Comparison of ENCODE assay signal across 11 cellular contexts in genomic region chr6:11771473-11772048, GRCh38. TPM values are rescaled to one million over a fixed set of nuclear protein-coding genes. Genes with fewer than 3 reads are reported as not detected.
DNase-seq lines count a peak whose midpoint lies in the region; ATAC-seq and TF ChIP-seq lines count a peak whose summit lies in the region.
"Had no signal": no experiment of that assay in that cellular context is flagged by ENCODE, and none has a peak within 500 bp of the region (broad histone marks: within the 10 kb centered on the region; RNA-seq: fewer than 3 reads in every experiment).

No MANE protein-coding gene starts in this region.

- H3K27ac ChIP-seq in left ventricle myocardium inferior (replicated peaks) (peak overlapping the region; percentile 79), vagina (peak overlapping the region; percentile 95)

- ATAC-seq in left cardiac atrium = no peak
- ATAC-seq in GM19328 (IDR thresholded peaks at IDR 0.05; ENCODE audit: unreplicated experiment) = no peak

- no peaks in the 10 kb centered on the region for H3K36me3 ChIP-seq in left ventricle myocardium inferior
- no peaks in the 10 kb centered on the region for H3K36me3 ChIP-seq in mucosa of stomach (ENCODE audit: control insufficient read depth, insufficient read depth, low read length)
- no peaks in the 10 kb centered on the region for H3K36me3 ChIP-seq in vagina

- H3K27me3 ChIP-seq in left ventricle myocardium inferior (ENCODE audit: low read depth) (peaks cover 5% of the 10 kb centered on the region), mucosa of stomach (ENCODE audit: control insufficient read depth, insufficient read depth, low read length) (no peaks in the 10 kb centered on the region), vagina (no peaks in the 10 kb centered on the region)

- TF ChIP-seq CTCF in left ventricle myocardium inferior (IDR thresholded peaks at IDR 0.05; ENCODE audit: borderline replicate concordance) (no peak), vagina (IDR thresholded peaks at IDR 0.05) (no peak)

- H3K9me3 ChIP-seq in left ventricle myocardium inferior (replicated peaks) (no peaks in the 10 kb centered on the region), mucosa of stomach (ENCODE audit: control insufficient read depth, low read length) (no peaks in the 10 kb centered on the region), vagina (no peaks in the 10 kb centered on the region)

- intact Hi-C loops in left ventricle myocardium inferior (cut with micrococcal nuclease) = no loop called here
- intact Hi-C loops in left cardiac atrium (cut with DNase I) = no loop called here
- intact Hi-C loops in vagina (cut with DNase I) = loop anchor here (1.0 kb wide), 1 partner anchor 43 kb away; no protein-coding TSS in a partner anchor

- no peak overlapping the region for H3K4me3 ChIP-seq in left ventricle myocardium inferior
- H3K4me3 ChIP-seq in mucosa of stomach (ENCODE audit: low read length) = no peak overlapping the region
- no peak overlapping the region for H3K4me3 ChIP-seq in vagina

- peak overlapping the region; percentile 30 for H3K9ac ChIP-seq in mucosa of stomach (ENCODE audit: low read length)

- no peak for DNase-seq in left ventricle myocardium inferior
- DNase-seq in left cardiac atrium = no peak
- peak; percentile 18 for DNase-seq in cerebellar cortex (ENCODE audit: low spot score)
- peak in 1 of 2 donors; percentile 80 for DNase-seq in vagina (ENCODE audit: extremely low spot score in 2 of 2)
- no peak for DNase-seq in stimulated activated naive CD4-positive, alpha-beta T cell (lab: John Stamatoyannopoulos, UW)
- DNase-seq in activated CD4-positive, alpha-beta T cell treated with anti-CD3 and anti-CD28 coated beads for 4 hours = no peak
- DNase-seq: activated CD8-positive, alpha-beta memory T cell treated with anti-CD3 and anti-CD28 coated beads for 24 hours; NCI-H1092 had no signal

- TF ChIP-seq POLR2A in vagina (IDR thresholded peaks at IDR 0.05) = no peak

- peaks cover 16% of the 10 kb centered on the region for H3K4me1 ChIP-seq in left ventricle myocardium inferior
- peaks cover 67% of the 10 kb centered on the region for H3K4me1 ChIP-seq in mucosa of stomach (ENCODE audit: control insufficient read depth, insufficient read depth, low read length)
- H3K4me1 ChIP-seq in vagina = peaks cover 55% of the 10 kb centered on the region

RNA-seq across cellular contexts. Expression of gene ADTRP, which starts 7.0 kb away (rescaled TPM):
- 0.33 TPM for total RNA-seq in left ventricle myocardium inferior
- under 1 TPM; 0.18 to 0.21 TPM for total RNA-seq in left cardiac atrium
- not detected for total RNA-seq in vagina
- total RNA-seq: SK-MEL-5 had no signal
